8 cellular contexts compared by ENCODE assay signal in genomic region chr22:39528681-39529486, GRCh38. TPM values are rescaled to one million over a fixed set of nuclear protein-coding genes. Genes with fewer than 3 reads are reported as not detected.
A peak's percentile ranks its signal among the peaks of the same experiment; 100 is the strongest.
DNase-seq lines count a peak whose midpoint lies in the region; ATAC-seq and TF ChIP-seq lines count a peak whose summit lies in the region.

No MANE protein-coding gene starts in this region.

- intact Hi-C loops in right lobe of liver (cut with DNase I) = loop anchor here in 1 of 2 donors (5.0 kb wide), 1 partner anchor 37 kb away; no protein-coding TSS in a partner anchor

- WGBS in right lobe of liver (ENCODE audit: insufficient coverage, low coverage, low lambda C conversion rate, missing lambda C conversion rate) = 75% methylated on average over 9 of the region's 32 CpGs

- no peak overlapping the region for H3K4me3 ChIP-seq in right lobe of liver

- peaks cover 0 to 55% (median 21%) of the 10 kb centered on the region in 4 donors for H3K4me1 ChIP-seq in right lobe of liver

- peak; percentile 96 for DNase-seq in ELF-1 (ENCODE audit: low read depth, low spot score)
- peak; percentile 98 for DNase-seq in NCI-H69 (lab: John Stamatoyannopoulos, UW)
- DNase-seq in activated CD4-positive, alpha-beta T cell treated with anti-CD3 and anti-CD28 coated beads, Interleukin-2, amount 50 U/mL, for 24 hours (ENCODE audit: low read depth in 1 of 2, low spot score in 1 of 2) = peak; percentile 81 to 88
- DNase-seq in dedifferentiated amniotic fluid mesenchymal stem cell (ENCODE audit: extremely low spot score) = peak; percentile 90
- DNase-seq in right lobe of liver = peak; percentile 88 to 92 (median 90)
- peak; percentile 90 to 91 for DNase-seq in stimulated activated CD4-positive, alpha-beta T cell treated with anti-CD3 and anti-CD28 coated beads, Interleukin-2, amount 100 ng/mL, for 48 hours

- ATAC-seq in HG03442 (IDR thresholded peaks at IDR 0.05; ENCODE audit: unreplicated experiment) (peak; percentile 27), right lobe of liver (peak; percentile 60 to 69 (median 66)), GM19395 (IDR thresholded peaks at IDR 0.05; ENCODE audit: unreplicated experiment) (no peak)

- no peak overlapping the region for H3K27ac ChIP-seq in right lobe of liver

- TF ChIP-seq CTCF in right lobe of liver (IDR thresholded peaks at IDR 0.05) = peak; percentile 95 to 99 (median 96)

- no peak for TF ChIP-seq POLR2A in right lobe of liver (IDR thresholded peaks at IDR 0.05)

- H3K36me3 ChIP-seq in right lobe of liver = peaks cover 0 to 27% (median 6%) of the 10 kb centered on the region in 4 donors

- H3K27me3 ChIP-seq in right lobe of liver = no peaks in the 10 kb centered on the region

- H3K9me3 ChIP-seq in right lobe of liver = no peaks in the 10 kb centered on the region

RNA-seq across cellular contexts. Expression of gene RPS19BP1, which starts 3.7 kb away (rescaled TPM):
- 100 to 1,000 TPM in 2 of 6 experiments, 10 to 100 TPM in 4; 31.0 to 104 (median 32.8) TPM for total RNA-seq in right lobe of liver

RNA-seq across cellular contexts. Expression of gene ATF4, which starts 8.5 kb away (rescaled TPM):
- 100 to 1,000 TPM; 114 to 187 (median 157) TPM for total RNA-seq in right lobe of liver

RNA-seq across cellular contexts. Expression of gene MIEF1, which starts 26.8 kb away (rescaled TPM):
- 10 to 100 TPM; 17.4 to 24.4 (median 21.5) TPM for total RNA-seq in right lobe of liver

RNA-seq across cellular contexts. Expression of gene CACNA1I, which starts 41.7 kb away (rescaled TPM):
- total RNA-seq in right lobe of liver = under 1 TPM in 1 of 6 experiments, not detected in 5; 0.06 TPM
